Comparison of ENCODE assay signal across 1 cellular context in the genomic region with DNA sequence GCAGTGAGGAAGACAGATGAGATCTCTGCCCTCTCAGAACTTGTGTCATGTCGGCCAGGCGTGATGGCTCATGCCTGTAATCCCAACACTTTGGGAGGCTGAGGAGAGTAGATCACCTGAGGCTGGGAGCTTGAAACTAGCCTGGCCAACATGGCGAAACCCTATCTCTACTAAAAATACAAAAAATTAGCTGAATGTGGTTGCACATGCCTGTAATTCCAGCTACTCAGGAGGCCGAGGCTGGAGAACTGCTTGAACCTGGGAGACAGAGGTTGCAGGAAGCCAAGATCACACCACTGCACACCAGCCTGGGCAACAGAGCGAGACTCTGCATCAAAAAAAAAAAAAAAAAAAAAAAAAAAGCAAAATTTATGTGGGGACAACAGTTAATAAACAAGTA.
TF ChIP-seq lines count a peak whose summit lies in the region.

No MANE protein-coding gene starts in this region.

TF ChIP-seq in IMR-90, 13 proteins besides CTCF, POLR2A, EP300 and RAD21 (continued from another document):
- TF ChIP-seq, protein P1, sequence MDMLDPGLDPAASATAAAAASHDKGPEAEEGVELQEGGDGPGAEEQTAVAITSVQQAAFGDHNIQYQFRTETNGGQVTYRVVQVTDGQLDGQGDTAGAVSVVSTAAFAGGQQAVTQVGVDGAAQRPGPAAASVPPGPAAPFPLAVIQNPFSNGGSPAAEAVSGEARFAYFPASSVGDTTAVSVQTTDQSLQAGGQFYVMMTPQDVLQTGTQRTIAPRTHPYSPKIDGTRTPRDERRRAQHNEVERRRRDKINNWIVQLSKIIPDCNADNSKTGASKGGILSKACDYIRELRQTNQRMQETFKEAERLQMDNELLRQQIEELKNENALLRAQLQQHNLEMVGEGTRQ (IDR thresholded peaks at IDR 0.05; ENCODE audit: low read depth, low read length): no peak
- TF ChIP-seq FOS (IDR thresholded peaks at IDR 0.05; ENCODE audit: low read depth, low read length) (no peak), MAZ (IDR thresholded peaks at IDR 0.05; ENCODE audit: borderline replicate concordance, low read depth, low read length) (no peak), BHLHE40 (IDR thresholded peaks at IDR 0.05; ENCODE audit: low read depth, low read length) (no peak)
- TF ChIP-seq, protein P2, sequence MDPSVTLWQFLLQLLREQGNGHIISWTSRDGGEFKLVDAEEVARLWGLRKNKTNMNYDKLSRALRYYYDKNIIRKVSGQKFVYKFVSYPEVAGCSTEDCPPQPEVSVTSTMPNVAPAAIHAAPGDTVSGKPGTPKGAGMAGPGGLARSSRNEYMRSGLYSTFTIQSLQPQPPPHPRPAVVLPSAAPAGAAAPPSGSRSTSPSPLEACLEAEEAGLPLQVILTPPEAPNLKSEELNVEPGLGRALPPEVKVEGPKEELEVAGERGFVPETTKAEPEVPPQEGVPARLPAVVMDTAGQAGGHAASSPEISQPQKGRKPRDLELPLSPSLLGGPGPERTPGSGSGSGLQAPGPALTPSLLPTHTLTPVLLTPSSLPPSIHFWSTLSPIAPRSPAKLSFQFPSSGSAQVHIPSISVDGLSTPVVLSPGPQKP (IDR thresholded peaks at IDR 0.05; ENCODE audit: borderline replicate concordance, low read depth, low read length): no peak
